ENCODE assay signal across 26 cellular contexts in genomic region chr15:96538506-96538905, GRCh38.
"Had no signal": no experiment of that assay in that cellular context is flagged by ENCODE, and none has a peak within 500 bp of the region (broad histone marks: within the 10 kb centered on the region; RNA-seq: fewer than 3 reads in every experiment).

No MANE protein-coding gene starts in this region.

- H3K36me3 Mint-ChIP-seq: immature natural killer cell; naive thymus-derived CD8-positive, alpha-beta T cell; stimulated activated memory B cell treated with anti-CD40 and anti-IgM and Interleukin-4, amounts not matched to agents 10 μg/mL and 1 μg/mL and 100 μg/mL, for 72 hours; type B pancreatic cell had no signal

- H3K4me1 ChIP-seq: left lung, lower lobe of right lung, pancreas, right atrium auricular region, right lobe of liver, tibial nerve, vagina had no signal

- ATAC-seq: left colon; left lung; lower lobe of right lung; naive thymus-derived CD8-positive, alpha-beta T cell; pancreas; right lobe of liver; stimulated activated memory B cell treated with anti-CD40 and anti-IgM and Interleukin-4, amounts not matched to agents 10 μg/mL and 1 μg/mL and 100 μg/mL, for 72 hours; stimulated activated naive CD8-positive, alpha-beta T cell treated with anti-CD3 and anti-CD28 coated beads, Interleukin-15, amount 100 ng/mL, for 72 hours had no signal

- H3K9me3 Mint-ChIP-seq: nephron; stimulated activated naive CD8-positive, alpha-beta T cell treated with anti-CD3 and anti-CD28 coated beads, Interleukin-15, amount 100 ng/mL, for 72 hours; type B pancreatic cell had no signal

- H3K27ac Mint-ChIP-seq: immature natural killer cell; naive thymus-derived CD8-positive, alpha-beta T cell; stimulated activated memory B cell treated with anti-CD40 and anti-IgM and Interleukin-4, amounts not matched to agents 10 μg/mL and 1 μg/mL and 100 μg/mL, for 72 hours; stimulated activated naive CD8-positive, alpha-beta T cell treated with anti-CD3 and anti-CD28 coated beads, Interleukin-15, amount 100 ng/mL, for 72 hours; type B pancreatic cell had no signal

- H3K4me2 ChIP-seq: smooth muscle cell had no signal

- H3K9me3 ChIP-seq: left lung, lower lobe of right lung, pancreas, right atrium auricular region, right lobe of liver, tibial nerve, vagina had no signal

- H3K4me1 Mint-ChIP-seq: immature natural killer cell; naive thymus-derived CD8-positive, alpha-beta T cell; nephron; stimulated activated memory B cell treated with anti-CD40 and anti-IgM and Interleukin-4, amounts not matched to agents 10 μg/mL and 1 μg/mL and 100 μg/mL, for 72 hours; stimulated activated naive CD8-positive, alpha-beta T cell treated with anti-CD3 and anti-CD28 coated beads, Interleukin-15, amount 100 ng/mL, for 72 hours had no signal

- DNase-seq: hypothalamus; immature natural killer cell; kidney; left colon; left lung; lower lobe of right lung; mammary epithelial cell; mesenchymal stem cell; naive thymus-derived CD8-positive, alpha-beta T cell; nucleus accumbens; pancreas; right lobe of liver; stimulated activated CD4-positive, alpha-beta T cell treated with anti-CD3 and anti-CD28 coated beads, Interleukin-1b, Interleukin-23, amount 100 ng/mL, for 48 hours; stimulated activated CD4-positive, alpha-beta T cell treated with anti-CD3 and anti-CD28 coated beads, Interleukin-2, amount 100 ng/mL, for 48 hours; stimulated activated CD4-positive, alpha-beta T cell treated with anti-CD3 and anti-CD28 coated beads, Interleukin-4, amount 100 ng/mL, for 4 hours; stimulated activated CD8-positive, alpha-beta memory T cell treated with anti-CD3 and anti-CD28 coated beads, Interleukin-4, amount 100 ng/mL, for 48 hours; stimulated activated naive CD4-positive, alpha-beta T cell treated with Interleukin-2 at 50 U/mL for 16 hours; stimulated activated naive CD8-positive, alpha-beta T cell treated with anti-CD3 and anti-CD28 coated beads, Interleukin-15, amount 100 ng/mL, for 72 hours; substantia nigra had no signal

- H3K4me3 Mint-ChIP-seq: immature natural killer cell; naive thymus-derived CD8-positive, alpha-beta T cell; nephron; stimulated activated memory B cell treated with anti-CD40 and anti-IgM and Interleukin-4, amounts not matched to agents 10 μg/mL and 1 μg/mL and 100 μg/mL, for 72 hours; stimulated activated naive CD8-positive, alpha-beta T cell treated with anti-CD3 and anti-CD28 coated beads, Interleukin-15, amount 100 ng/mL, for 72 hours; type B pancreatic cell had no signal

- H3K27ac ChIP-seq: left lung, lower lobe of right lung, pancreas, right atrium auricular region, right lobe of liver, tibial nerve, vagina had no signal

- H3K36me3 ChIP-seq: left lung, lower lobe of right lung, pancreas, right atrium auricular region, right lobe of liver, tibial nerve, vagina had no signal

- H3K4me3 ChIP-seq: left lung, lower lobe of right lung, pancreas, right atrium auricular region, right lobe of liver, smooth muscle cell, tibial nerve, vagina had no signal

- H3K27me3 ChIP-seq: left lung, right atrium auricular region, right lobe of liver, tibial nerve, vagina had no signal

- H3K27me3 Mint-ChIP-seq: stimulated activated memory B cell treated with anti-CD40 and anti-IgM and Interleukin-4, amounts not matched to agents 10 μg/mL and 1 μg/mL and 100 μg/mL, for 72 hours had no signal
